ENCODE assay signal across 8 cellular contexts in genomic region chr5:138330813-138331448, GRCh38. TPM values are rescaled to one million over a fixed set of nuclear protein-coding genes. Genes with fewer than 3 reads are reported as not detected.
DNase-seq lines count a peak whose midpoint lies in the region; ATAC-seq and TF ChIP-seq lines count a peak whose summit lies in the region.

No MANE protein-coding gene starts in this region.

- H3F3A ChIP-seq in MM.1S (ENCODE audit: insufficient read depth, low read length) (peaks cover 12% of the 10 kb centered on the region; the same call in 1 of the 2 replicates), neural progenitor cell (ENCODE audit: low read depth) (peaks cover 9% of the 10 kb centered on the region)

- H3K36me3 ChIP-seq in CD8-positive, alpha-beta T cell (ENCODE audit: insufficient read depth, low read length) = no peaks in the 10 kb centered on the region
- H3K36me3 ChIP-seq in MM.1S (replicated peaks; ENCODE audit: insufficient read depth, low read length) (no peaks in the 10 kb centered on the region), duodenal mucosa (ENCODE audit: control insufficient read depth in 1 of 2, insufficient read depth in 2 of 2, low read length in 2 of 2) (no peaks in the 10 kb centered on the region), neural progenitor cell (peaks cover 5% of the 10 kb centered on the region)

- H3K9me3 Mint-ChIP-seq in CD8-positive, alpha-beta T cell = no peaks in the 10 kb centered on the region
- no peaks in the 10 kb centered on the region for H3K9me3 Mint-ChIP-seq in neural progenitor cell

- peak overlapping the region; percentile 52 for H3K4me3 ChIP-seq in CD8-positive, alpha-beta T cell (ENCODE audit: low read depth, low read length)
- H3K4me3 ChIP-seq in MM.1S (ENCODE audit: low read length) = peak overlapping the region; percentile 88
- peak overlapping the region; percentile 79 to 80 for H3K4me3 ChIP-seq in duodenal mucosa (ENCODE audit: low read depth in 1 of 2, low read length in 2 of 2)
- H3K4me3 ChIP-seq in neural progenitor cell = peak overlapping the region; percentile 78

- peaks cover 16% of the 10 kb centered on the region for H3K4me1 Mint-ChIP-seq in CD8-positive, alpha-beta T cell (ENCODE audit: low read depth)
- peaks cover 26% of the 10 kb centered on the region for H3K4me1 Mint-ChIP-seq in neural progenitor cell

- peak overlapping the region; percentile 86 for H2AFZ ChIP-seq in MM.1S (ENCODE audit: low read length)
- H2AFZ ChIP-seq in neural progenitor cell (replicated peaks) = peak overlapping the region; percentile 66

- DNase-seq in CD8-positive, alpha-beta T cell = no peak
- DNase-seq in MM.1S = no peak
- no peak for DNase-seq in neural progenitor cell (ENCODE audit: low spot score)
- no peak for DNase-seq in effector CD8-positive, alpha-beta T cell (lab: John Stamatoyannopoulos, UW)
- DNase-seq in activated CD4-positive, CD25-positive, alpha-beta regulatory T cell treated with anti-CD3 and anti-CD28 coated beads, Interleukin-2, amount 50 U/mL, for 72 hours = no peak
- no peak for DNase-seq in left colon

- no peaks in the 10 kb centered on the region for H4K20me1 ChIP-seq in MM.1S (ENCODE audit: insufficient read depth, low read length)
- no peaks in the 10 kb centered on the region for H4K20me1 ChIP-seq in neural progenitor cell (ENCODE audit: low read depth)

- peaks cover 5% of the 10 kb centered on the region for H3K4me1 ChIP-seq in CD8-positive, alpha-beta T cell (ENCODE audit: insufficient read depth, low read length)
- no peaks in the 10 kb centered on the region for H3K4me1 ChIP-seq in MM.1S (ENCODE audit: low read length)
- H3K4me1 ChIP-seq in duodenal mucosa (ENCODE audit: control insufficient read depth in 1 of 2, insufficient read depth in 2 of 2, low read length in 2 of 2) = peaks cover 8 to 16% of the 10 kb centered on the region in 2 donors
- H3K4me1 ChIP-seq in neural progenitor cell = peaks cover 12% of the 10 kb centered on the region

- H3K9ac ChIP-seq in MM.1S (ENCODE audit: low read length) = peak overlapping the region; percentile 63; the same call in 1 of the 2 replicates
- peak overlapping the region; percentile 45 to 58 for H3K9ac ChIP-seq in duodenal mucosa (ENCODE audit: low read depth in 1 of 2, low read length in 2 of 2)
- peak overlapping the region; percentile 71 for H3K9ac ChIP-seq in neural progenitor cell

- no peak overlapping the region for H3K27ac Mint-ChIP-seq in CD8-positive, alpha-beta T cell
- peak overlapping the region; percentile 99 for H3K27ac Mint-ChIP-seq in neural progenitor cell

- H3K27ac ChIP-seq in CD8-positive, alpha-beta T cell (ENCODE audit: low read depth, low read length) = no peak overlapping the region
- H3K27ac ChIP-seq in MM.1S (ENCODE audit: low read length) = peak overlapping the region; percentile 39; the same call in 1 of the 2 replicates
- H3K27ac ChIP-seq in duodenal mucosa (ENCODE audit: low read depth, low read length) = no peak overlapping the region
- no peak overlapping the region for H3K27ac ChIP-seq in neural progenitor cell

- no peaks in the 10 kb centered on the region for H3K9me2 ChIP-seq in MM.1S (replicated peaks; ENCODE audit: insufficient read depth, low read length)

- peak overlapping the region; percentile 86 for H3K4me3 Mint-ChIP-seq in CD8-positive, alpha-beta T cell
- peak overlapping the region; percentile 92 for H3K4me3 Mint-ChIP-seq in neural progenitor cell

- CTCF ChIA-PET in CD8-positive, alpha-beta T cell (lab: Charles Lee) = interaction anchor here (1.0 to 2.7 kb wide), 4 partner anchors 22 to 940 kb away, joined by 3 to 33 read pairs (median 4); partner anchors contain the start of genes BRD8 and KDM3B

- H3K27me3 Mint-ChIP-seq in CD8-positive, alpha-beta T cell (ENCODE audit: low read depth) = no peaks in the 10 kb centered on the region
- H3K27me3 Mint-ChIP-seq in neural progenitor cell (ENCODE audit: insufficient read depth, low read depth) = peaks cover 4% of the 10 kb centered on the region

- H3K9me3 ChIP-seq in CD8-positive, alpha-beta T cell (ENCODE audit: low read length) = no peaks in the 10 kb centered on the region
- no peaks in the 10 kb centered on the region for H3K9me3 ChIP-seq in MM.1S (replicated peaks; ENCODE audit: insufficient read depth, low read length)
- H3K9me3 ChIP-seq in duodenal mucosa (ENCODE audit: control insufficient read depth in 1 of 2, low read length in 2 of 2) = no peaks in the 10 kb centered on the region
- no peaks in the 10 kb centered on the region for H3K9me3 ChIP-seq in neural progenitor cell (ENCODE audit: low read depth)

- intact Hi-C loops in CD8-positive, alpha-beta T cell (cut with DNase I, micrococcal nuclease) = loop anchor here (1.0 to 10.0 kb wide), 6 partner anchors 118 to 964 kb away; partner anchors contain the start of genes BRD8 (in 2 of the 2), CDC23 (in 2 of the 2), KIF20A (in 2 of the 2) and HNRNPA0 (in 1 of the 2)
- intact Hi-C loops in left colon (cut with DNase I, micrococcal nuclease) = no loop called here

- no peak for TF ChIP-seq CTCF in CD8-positive, alpha-beta T cell (IDR thresholded peaks at IDR 0.05)
- TF ChIP-seq CTCF in MM.1S (IDR thresholded peaks at IDR 0.05; ENCODE audit: low read length) (no peak), neural progenitor cell (IDR thresholded peaks at IDR 0.05) (no peak)

- H3K79me2 ChIP-seq in MM.1S (ENCODE audit: low read length) = peaks cover 20% of the 10 kb centered on the region
- H3K79me2 ChIP-seq in neural progenitor cell (ENCODE audit: low read depth) = peaks cover 25% of the 10 kb centered on the region

- no peaks in the 10 kb centered on the region for H3K27me3 ChIP-seq in CD8-positive, alpha-beta T cell (ENCODE audit: insufficient read depth, low read length)
- no peaks in the 10 kb centered on the region for H3K27me3 ChIP-seq in MM.1S (replicated peaks; ENCODE audit: insufficient read depth, low read length)
- H3K27me3 ChIP-seq in duodenal mucosa (ENCODE audit: control insufficient read depth in 1 of 2, insufficient read depth in 2 of 2, low read length in 2 of 2) = no peaks in the 10 kb centered on the region
- H3K27me3 ChIP-seq in neural progenitor cell = no peaks in the 10 kb centered on the region

- H3K4me2 ChIP-seq in MM.1S (ENCODE audit: low read depth, low read length) (peak overlapping the region; percentile 85), neural progenitor cell (peak overlapping the region; percentile 88)

- H3K36me3 Mint-ChIP-seq in CD8-positive, alpha-beta T cell = no peaks in the 10 kb centered on the region
- H3K36me3 Mint-ChIP-seq in neural progenitor cell = peaks cover 5% of the 10 kb centered on the region

- POLR2A ChIA-PET in CD8-positive, alpha-beta T cell (lab: Charles Lee) = interaction anchor here (0.8 to 2.6 kb wide), 4 partner anchors 10 to 213 kb away, joined by 3 to 26 read pairs (median 4); partner anchors contain the start of gene KDM3B

- no peak for ATAC-seq in CD8-positive, alpha-beta T cell
- ATAC-seq in left colon = no peak
- ATAC-seq in HG03457 (IDR thresholded peaks at IDR 0.05; ENCODE audit: unreplicated experiment) = no peak

RNA-seq across cellular contexts. Expression of gene CDC25C, which starts 0.7 kb away (rescaled TPM):
- not detected for total RNA-seq in CD8-positive, alpha-beta T cell
- total RNA-seq in neural progenitor cell (ENCODE audit: low replicate concordance) = 45.8 and 48.6 TPM in 2 replicates
- 1 to 10 TPM; 1.3 to 2.4 TPM for total RNA-seq in left colon

RNA-seq across cellular contexts. Expression of gene FAM53C, which starts 7.1 kb away (rescaled TPM):
- total RNA-seq in CD8-positive, alpha-beta T cell = 10 to 100 TPM; 99.8 to 99.9 TPM
- 68.0 and 72.5 TPM in 2 replicates for total RNA-seq in neural progenitor cell (ENCODE audit: low replicate concordance)
- 10 to 100 TPM in 1 of 2 donors, 1 to 10 TPM in 1; 9.2 to 15.4 TPM for total RNA-seq in left colon

RNA-seq across cellular contexts. Expression of gene KDM3B, which starts 21.6 kb away (rescaled TPM):
- 10 to 100 TPM; 60.2 to 60.3 TPM for total RNA-seq in CD8-positive, alpha-beta T cell
- 130 and 136 TPM in 2 replicates for total RNA-seq in neural progenitor cell (ENCODE audit: low replicate concordance)
- 10 to 100 TPM; 62.4 to 63.2 TPM for total RNA-seq in left colon

RNA-seq across cellular contexts. Expression of gene GFRA3, which starts 56.5 kb away (rescaled TPM):
- not detected for total RNA-seq in CD8-positive, alpha-beta T cell
- not detected in 2 replicates for total RNA-seq in neural progenitor cell (ENCODE audit: low replicate concordance)
- 1 to 10 TPM in 1 of 2 donors, under 1 TPM in 1; 0.82 to 1.3 TPM for total RNA-seq in left colon

Comparison
In these comparisons a context has a peak if more than half of its experiments do, and no peak if none do; other contexts are left out.
1. RNA of gene CDC25C, which starts 0.7 kb away (total RNA-seq): 45.8 to 48.6 TPM in neural progenitor cell; 1.3 to 2.4 TPM in left colon and not detected in CD8-positive, alpha-beta T cell; every median in the first group is over 10 times any median in the second.
2. intact Hi-C loops: an anchor here in CD8-positive, alpha-beta T cell (1.0 to 10.0 kb wide); none called in left colon.
3. Peak in every context shown above with its lines, with median percentiles within 50 percentile points of each other: H3K4me3 ChIP-seq and H3K9ac ChIP-seq.